Comparison of ENCODE assay signal across 1 cellular context in the genomic region with DNA sequence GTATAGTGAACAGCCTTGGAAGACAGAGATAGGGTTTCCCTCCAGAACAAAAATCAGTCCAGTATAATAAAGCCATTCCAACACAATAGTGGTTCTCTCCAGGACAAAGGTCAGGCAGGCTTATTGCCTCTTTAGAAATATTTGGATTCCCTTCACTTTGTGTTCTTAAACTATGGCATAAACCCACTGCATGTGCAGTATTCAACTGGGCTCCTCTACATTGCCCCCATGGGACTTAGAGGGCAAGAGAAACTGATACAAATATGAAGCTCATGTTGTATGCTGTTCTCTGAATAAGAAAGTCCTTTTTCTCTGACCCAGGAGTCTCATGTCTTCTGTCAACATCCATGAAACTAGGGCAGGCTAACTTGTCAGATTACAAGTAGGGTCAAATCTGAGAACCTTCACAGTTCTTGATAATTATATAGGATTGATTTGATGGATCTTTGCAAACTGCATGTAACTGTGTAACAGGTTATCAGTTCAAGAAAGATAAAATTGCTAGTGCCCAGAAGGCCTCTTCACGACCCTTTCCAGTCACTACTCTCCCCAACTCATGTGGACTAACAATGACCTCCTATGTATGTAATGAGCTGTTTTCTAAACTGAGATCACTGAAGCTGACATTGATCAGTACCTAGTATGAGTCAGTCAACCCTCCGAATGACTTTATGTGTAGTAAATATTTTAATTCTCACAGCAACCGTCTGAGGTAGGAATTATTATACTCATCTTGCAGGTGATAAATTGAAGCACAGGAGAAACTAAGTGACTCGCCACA.
TF ChIP-seq lines count a peak whose summit lies in the region.

No MANE protein-coding gene starts in this region.

TF ChIP-seq in IMR-90, 13 proteins besides CTCF, POLR2A, EP300 and RAD21:
- TF ChIP-seq, protein P1, sequence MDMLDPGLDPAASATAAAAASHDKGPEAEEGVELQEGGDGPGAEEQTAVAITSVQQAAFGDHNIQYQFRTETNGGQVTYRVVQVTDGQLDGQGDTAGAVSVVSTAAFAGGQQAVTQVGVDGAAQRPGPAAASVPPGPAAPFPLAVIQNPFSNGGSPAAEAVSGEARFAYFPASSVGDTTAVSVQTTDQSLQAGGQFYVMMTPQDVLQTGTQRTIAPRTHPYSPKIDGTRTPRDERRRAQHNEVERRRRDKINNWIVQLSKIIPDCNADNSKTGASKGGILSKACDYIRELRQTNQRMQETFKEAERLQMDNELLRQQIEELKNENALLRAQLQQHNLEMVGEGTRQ (IDR thresholded peaks at IDR 0.05; ENCODE audit: low read depth, low read length): no peak
- TF ChIP-seq RCOR1 (IDR thresholded peaks at IDR 0.05; ENCODE audit: insufficient replicate concordance, low read length): no peak
- no peak for TF ChIP-seq NFE2L2 (IDR thresholded peaks at IDR 0.05; ENCODE audit: low read depth, low read length)
- TF ChIP-seq MAFK (IDR thresholded peaks at IDR 0.05; ENCODE audit: low read depth, low read length): no peak
- no peak for TF ChIP-seq CEBPB (IDR thresholded peaks at IDR 0.05; ENCODE audit: low read depth, low read length)
- TF ChIP-seq, protein P2, sequence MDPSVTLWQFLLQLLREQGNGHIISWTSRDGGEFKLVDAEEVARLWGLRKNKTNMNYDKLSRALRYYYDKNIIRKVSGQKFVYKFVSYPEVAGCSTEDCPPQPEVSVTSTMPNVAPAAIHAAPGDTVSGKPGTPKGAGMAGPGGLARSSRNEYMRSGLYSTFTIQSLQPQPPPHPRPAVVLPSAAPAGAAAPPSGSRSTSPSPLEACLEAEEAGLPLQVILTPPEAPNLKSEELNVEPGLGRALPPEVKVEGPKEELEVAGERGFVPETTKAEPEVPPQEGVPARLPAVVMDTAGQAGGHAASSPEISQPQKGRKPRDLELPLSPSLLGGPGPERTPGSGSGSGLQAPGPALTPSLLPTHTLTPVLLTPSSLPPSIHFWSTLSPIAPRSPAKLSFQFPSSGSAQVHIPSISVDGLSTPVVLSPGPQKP (IDR thresholded peaks at IDR 0.05; ENCODE audit: borderline replicate concordance, low read depth, low read length): no peak
- TF ChIP-seq MXI1 (IDR thresholded peaks at IDR 0.05; ENCODE audit: borderline replicate concordance, low read depth, low read length): no peak
- no peak for TF ChIP-seq SMC3 (IDR thresholded peaks at IDR 0.05; ENCODE audit: low read depth, low read length)
- no peak for TF ChIP-seq BHLHE40 (IDR thresholded peaks at IDR 0.05; ENCODE audit: low read depth, low read length)
